Comparison of ENCODE assay signal across 18 cellular contexts in genomic region chr11:103903005-103903404, GRCh38.
DNase-seq lines count a peak whose midpoint lies in the region; TF ChIP-seq lines count a peak whose summit lies in the region.
"Had no signal": no experiment of that assay in that cellular context is flagged by ENCODE, and none has a peak within 500 bp of the region (broad histone marks: within the 10 kb centered on the region; RNA-seq: fewer than 3 reads in every experiment).

No MANE protein-coding gene starts in this region.

- TF ChIP-seq CTCF in OCI-LY1 (IDR thresholded peaks at IDR 0.05; ENCODE audit: low read length) (no peak), chondrocyte (IDR thresholded peaks at IDR 0.05) (no peak)

- H3K9me2 ChIP-seq in Karpas-422 (replicated peaks; ENCODE audit: insufficient read depth, low read length) (no peaks in the 10 kb centered on the region), OCI-LY1 (ENCODE audit: low read depth, low read length) (no peaks in the 10 kb centered on the region)

- H3K27ac Mint-ChIP-seq in chondrocyte (ENCODE audit: unreplicated experiment): no peak overlapping the region
- H3K27ac Mint-ChIP-seq: CD8-positive, alpha-beta T cell; IgD-negative memory B cell; T-helper 1 cell treated with Interleukin-12 subunit alpha and Interleukin-12 subunit beta and Interleukin-4 antibody, amounts not matched to agents 30 μg/mL and 1 μg/mL, for 36 hours had no signal

- H3K4me1 ChIP-seq in Karpas-422 (ENCODE audit: low read length): peaks cover 86% of the 10 kb centered on the region
- peaks cover 67% of the 10 kb centered on the region for H3K4me1 ChIP-seq in OCI-LY1 (ENCODE audit: insufficient read depth, low read length, severe bottlenecking)
- H3K4me1 ChIP-seq in effector memory CD4-positive, alpha-beta T cell (ENCODE audit: control insufficient read depth, insufficient read depth, low read length, poor library complexity, severe bottlenecking): no peaks in the 10 kb centered on the region
- H3K4me1 ChIP-seq: SJCRH30 had no signal

- H3K27ac ChIP-seq in Karpas-422 (ENCODE audit: low read length) (peak overlapping the region; percentile 92), OCI-LY1 (ENCODE audit: low read depth, low read length, poor library complexity, severe bottlenecking) (peak overlapping the region; percentile 97)
- H3K27ac ChIP-seq in effector memory CD4-positive, alpha-beta T cell (ENCODE audit: insufficient read depth, low read length, poor library complexity, severe bottlenecking): no peak overlapping the region
- H3K27ac ChIP-seq: SJCRH30 had no signal

- H3K27me3 ChIP-seq in Karpas-422 (ENCODE audit: low read length) (no peaks in the 10 kb centered on the region), OCI-LY1 (ENCODE audit: insufficient read depth, low read length) (no peaks in the 10 kb centered on the region)
- H3K27me3 ChIP-seq in effector memory CD4-positive, alpha-beta T cell (replicated peaks; ENCODE audit: control insufficient read depth, insufficient read depth, low read length, poor library complexity, severe bottlenecking): no peaks in the 10 kb centered on the region
- H3K27me3 ChIP-seq: SJCRH30 had no signal

- peak; percentile 67 for DNase-seq in Karpas-422
- DNase-seq in NAMALWA (ENCODE audit: low spot score): peak; percentile 17
- DNase-seq in NCI-H1436 treated with DMSO at 0.1 percent for 48 hours (lab: John Stamatoyannopoulos, UW): no peak
- DNase-seq in chondrocyte (ENCODE audit: low spot score): no peak
- DNase-seq in NCI-H2171 treated with DMSO at 0.1 percent for 48 hours (lab: John Stamatoyannopoulos, UW): no peak
- no peak for DNase-seq in effector memory CD4-positive, alpha-beta T cell
- DNase-seq: C1 segment of cervical spinal cord; CD8-positive, alpha-beta T cell; NCI-H1417; NCI-H187; NCI-H2107; NCI-H510A; NCI-H774; SJCRH30; T1000 had no signal

- H3K79me2 ChIP-seq in Karpas-422 (ENCODE audit: low read length): 0 out of 2 replicates have a peak, but pooled peaks cover 4% of the 10 kb centered on the region
- no peaks in the 10 kb centered on the region for H3K79me2 ChIP-seq in OCI-LY1 (ENCODE audit: insufficient read depth, low read length)

- no peak overlapping the region for H2AFZ ChIP-seq in Karpas-422 (ENCODE audit: low read length)
- H2AFZ ChIP-seq in OCI-LY1 (ENCODE audit: low read length): no peak overlapping the region

- H3K4me3 ChIP-seq in Karpas-422 (ENCODE audit: low read length) (peak overlapping the region; percentile 43), OCI-LY1 (ENCODE audit: low read depth, low read length, poor library complexity, severe bottlenecking) (peak overlapping the region; percentile 51)
- H3K4me3 ChIP-seq in effector memory CD4-positive, alpha-beta T cell (ENCODE audit: insufficient read depth, low read depth, low read length, poor library complexity, severe bottlenecking): no peak overlapping the region
- H3K4me3 ChIP-seq: SJCRH30 had no signal

- H3K36me3 Mint-ChIP-seq in chondrocyte (ENCODE audit: low read depth): no peaks in the 10 kb centered on the region
- H3K36me3 Mint-ChIP-seq: CD8-positive, alpha-beta T cell; IgD-negative memory B cell had no signal

- H3K9me3 ChIP-seq in Karpas-422 (ENCODE audit: low read length) (no peaks in the 10 kb centered on the region), OCI-LY1 (ENCODE audit: low read length) (no peaks in the 10 kb centered on the region)
- no peaks in the 10 kb centered on the region for H3K9me3 ChIP-seq in effector memory CD4-positive, alpha-beta T cell (ENCODE audit: control insufficient read depth, low read length)
- H3K9me3 ChIP-seq: SJCRH30 had no signal

- H3K4me1 Mint-ChIP-seq in chondrocyte (ENCODE audit: low read depth): peaks cover 9% of the 10 kb centered on the region

- H3K36me3 ChIP-seq in Karpas-422 (ENCODE audit: insufficient read depth, low read length) (peaks cover 27% of the 10 kb centered on the region), OCI-LY1 (ENCODE audit: insufficient read depth, low read length) (no peaks in the 10 kb centered on the region)
- no peaks in the 10 kb centered on the region for H3K36me3 ChIP-seq in effector memory CD4-positive, alpha-beta T cell (ENCODE audit: control insufficient read depth, insufficient read depth, low read length)
- H3K36me3 ChIP-seq: SJCRH30 had no signal

- H3K4me2 ChIP-seq in Karpas-422 (ENCODE audit: low read depth, low read length, poor library complexity, severe bottlenecking) (peak overlapping the region; percentile 69), OCI-LY1 (ENCODE audit: low read length) (peak overlapping the region; percentile 74)

- H4K20me1 ChIP-seq in Karpas-422 (ENCODE audit: insufficient read depth, low read depth, low read length): no peaks in the 10 kb centered on the region
- H4K20me1 ChIP-seq in OCI-LY1 (ENCODE audit: insufficient read depth, low read length): no peaks in the 10 kb centered on the region

- H3F3A ChIP-seq in OCI-LY1 (ENCODE audit: insufficient read depth, low read length): 0 out of 2 replicates have a peak, but pooled peaks cover 11% of the 10 kb centered on the region

- H3K27me3 Mint-ChIP-seq in chondrocyte (ENCODE audit: low read depth): no peaks in the 10 kb centered on the region

- no peak overlapping the region for H3K4me3 Mint-ChIP-seq in chondrocyte (ENCODE audit: unreplicated experiment)
- H3K4me3 Mint-ChIP-seq: CD8-positive, alpha-beta T cell; IgD-negative memory B cell; T-helper 1 cell treated with Interleukin-12 subunit alpha and Interleukin-12 subunit beta and Interleukin-4 antibody, amounts not matched to agents 30 μg/mL and 1 μg/mL, for 36 hours had no signal

- H3K9me3 Mint-ChIP-seq in chondrocyte (ENCODE audit: low read depth): no peaks in the 10 kb centered on the region
- H3K9me3 Mint-ChIP-seq: CD8-positive, alpha-beta T cell; IgD-negative memory B cell; T-helper 1 cell treated with Interleukin-12 subunit alpha and Interleukin-12 subunit beta and Interleukin-4 antibody, amounts not matched to agents 30 μg/mL and 1 μg/mL, for 36 hours had no signal

- H3K9ac ChIP-seq in Karpas-422 (ENCODE audit: low read length) (peak overlapping the region; percentile 61), OCI-LY1 (ENCODE audit: low read length) (peak overlapping the region; percentile 59)

Comparison
In these comparisons a context has a peak if more than half of its experiments do, and no peak if none do; other contexts are left out.
1. DNase-seq: peak in Karpas-422 (single experiment) and NAMALWA (single experiment); none in NCI-H1436 treated with DMSO at 0.1 percent for 48 hours (single experiment), chondrocyte (single experiment), NCI-H2171 treated with DMSO at 0.1 percent for 48 hours (single experiment) and effector memory CD4-positive, alpha-beta T cell (0 of 3).